22 cellular contexts compared by ENCODE assay signal in the genomic region with DNA sequence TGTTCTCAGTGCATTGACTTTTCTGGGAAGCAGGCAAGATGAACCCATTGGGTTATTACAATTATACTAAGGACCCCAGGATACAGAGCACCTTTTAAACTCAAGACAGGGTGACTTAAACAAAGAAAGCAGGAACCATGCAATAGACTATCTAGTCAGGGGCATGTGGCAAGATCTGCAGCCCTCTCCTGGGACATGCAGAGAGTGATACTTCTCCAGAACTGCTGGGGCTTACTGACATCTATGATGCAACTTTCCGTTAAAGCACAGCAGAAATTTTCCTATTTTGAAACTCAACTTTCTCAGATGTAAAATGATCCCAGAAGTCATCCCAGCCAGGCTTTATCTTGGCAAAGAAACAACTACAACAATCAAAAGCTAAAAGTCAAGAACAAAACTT.
"Had no signal": no experiment of that assay in that cellular context is flagged by ENCODE, and none has a peak within 500 bp of the region (broad histone marks: within the 10 kb centered on the region; RNA-seq: fewer than 3 reads in every experiment).

No MANE protein-coding gene starts in this region.

- H3K27me3 Mint-ChIP-seq: activated CD4-positive, alpha-beta memory T cell treated with anti-CD3 and anti-CD28 coated beads, Interleukin-2, amount 10 ng/mL, durations not matched to agents 7 days and 5 days; activated CD8-positive, alpha-beta memory T cell treated with anti-CD3 and anti-CD28 coated beads, Interleukin-2, amount 10 ng/mL, durations not matched to agents 7 days and 5 days; activated naive CD8-positive, alpha-beta T cell treated with anti-CD3 and anti-CD28 coated beads, Interleukin-2, amount 10 ng/mL, durations not matched to agents 7 days and 5 days had no signal

- H3K4me3 ChIP-seq: dorsolateral prefrontal cortex, lung, thyroid gland had no signal

- H3K4me1 ChIP-seq: foreskin keratinocyte, parathyroid adenoma, thyroid gland had no signal

- H3K4me3 Mint-ChIP-seq: activated CD4-positive, alpha-beta memory T cell treated with anti-CD3 and anti-CD28 coated beads, Interleukin-2, amount 10 ng/mL, durations not matched to agents 7 days and 5 days; activated CD8-positive, alpha-beta memory T cell treated with anti-CD3 and anti-CD28 coated beads, Interleukin-2, amount 10 ng/mL, durations not matched to agents 7 days and 5 days; activated naive CD8-positive, alpha-beta T cell treated with anti-CD3 and anti-CD28 coated beads, Interleukin-2, amount 10 ng/mL, durations not matched to agents 7 days and 5 days; brain; natural killer cell had no signal

- H3K36me3 ChIP-seq: neutrophil, thyroid gland had no signal

- H3K9me3 ChIP-seq: neutrophil, thyroid gland had no signal

- DNase-seq: activated CD4-positive, alpha-beta memory T cell treated with anti-CD3 and anti-CD28 coated beads, Interleukin-2, amount 10 ng/mL, durations not matched to agents 7 days and 5 days; activated CD4-positive, alpha-beta T cell treated with anti-CD3 and anti-CD28 coated beads for 4 hours; activated CD8-positive, alpha-beta memory T cell treated with anti-CD3 and anti-CD28 coated beads, Interleukin-2, amount 10 ng/mL, durations not matched to agents 7 days and 5 days; activated naive CD4-positive, alpha-beta T cell treated with Interleukin-2 at 50 U/mL for 16 hours; activated naive CD8-positive, alpha-beta T cell treated with anti-CD3 and anti-CD28 coated beads, Interleukin-2, amount 10 ng/mL, durations not matched to agents 7 days and 5 days; activated T-cell treated with anti-CD3 and anti-CD28 coated beads, Interleukin-2, amount 50 U/mL, for 1 hour; central memory CD4-positive, alpha-beta T cell; dorsolateral prefrontal cortex; foreskin keratinocyte; natural killer cell; stimulated activated CD4-positive, alpha-beta T cell treated with anti-CD3 and anti-CD28 coated beads, Interleukin-12 subunit alpha, Interleukin-12 subunit beta, amount 100 ng/mL, for 4 hours; stimulated activated CD4-positive, alpha-beta T cell treated with anti-CD3 and anti-CD28 coated beads, Interleukin-1b, Interleukin-23, amount 100 ng/mL, for 48 hours; stimulated activated CD8-positive, alpha-beta memory T cell treated with anti-CD3 and anti-CD28 coated beads, Interleukin-4, amount 100 ng/mL, for 48 hours; stimulated activated naive CD4-positive, alpha-beta T cell; T-helper 2 cell; thyroid gland had no signal

- H3K27ac Mint-ChIP-seq: activated CD4-positive, alpha-beta memory T cell treated with anti-CD3 and anti-CD28 coated beads, Interleukin-2, amount 10 ng/mL, durations not matched to agents 7 days and 5 days; activated CD8-positive, alpha-beta memory T cell treated with anti-CD3 and anti-CD28 coated beads, Interleukin-2, amount 10 ng/mL, durations not matched to agents 7 days and 5 days; activated naive CD8-positive, alpha-beta T cell treated with anti-CD3 and anti-CD28 coated beads, Interleukin-2, amount 10 ng/mL, durations not matched to agents 7 days and 5 days; activated T-helper 2 cell treated with anti-CD3 and anti-CD28 coated beads, Interferon-gamma antibody, Interleukin-2, Interleukin-4, amounts not matched to agents 10 μg/mL and 5 μg/mL and 100 μg/mL, durations not matched to agents 14 hours and 24 hours and 36 hours; natural killer cell had no signal

- ATAC-seq: activated CD8-positive, alpha-beta memory T cell treated with anti-CD3 and anti-CD28 coated beads, Interleukin-2, amount 10 ng/mL, durations not matched to agents 7 days and 5 days; foreskin keratinocyte; natural killer cell had no signal

- H3K36me3 Mint-ChIP-seq: activated CD8-positive, alpha-beta memory T cell treated with anti-CD3 and anti-CD28 coated beads, Interleukin-2, amount 10 ng/mL, durations not matched to agents 7 days and 5 days; activated naive CD8-positive, alpha-beta T cell treated with anti-CD3 and anti-CD28 coated beads, Interleukin-2, amount 10 ng/mL, durations not matched to agents 7 days and 5 days; brain had no signal

- H3K27ac ChIP-seq: dorsolateral prefrontal cortex, epithelial cell of prostate, foreskin keratinocyte, neutrophil, parathyroid adenoma, thyroid gland had no signal

- H3K9ac ChIP-seq: parathyroid adenoma had no signal

- H3K4me1 Mint-ChIP-seq: activated CD4-positive, alpha-beta memory T cell treated with anti-CD3 and anti-CD28 coated beads, Interleukin-2, amount 10 ng/mL, durations not matched to agents 7 days and 5 days; activated CD8-positive, alpha-beta memory T cell treated with anti-CD3 and anti-CD28 coated beads, Interleukin-2, amount 10 ng/mL, durations not matched to agents 7 days and 5 days; activated naive CD8-positive, alpha-beta T cell treated with anti-CD3 and anti-CD28 coated beads, Interleukin-2, amount 10 ng/mL, durations not matched to agents 7 days and 5 days; brain; natural killer cell had no signal

- H3K27me3 ChIP-seq: foreskin keratinocyte, neutrophil, thyroid gland had no signal
